In the genomic region with DNA sequence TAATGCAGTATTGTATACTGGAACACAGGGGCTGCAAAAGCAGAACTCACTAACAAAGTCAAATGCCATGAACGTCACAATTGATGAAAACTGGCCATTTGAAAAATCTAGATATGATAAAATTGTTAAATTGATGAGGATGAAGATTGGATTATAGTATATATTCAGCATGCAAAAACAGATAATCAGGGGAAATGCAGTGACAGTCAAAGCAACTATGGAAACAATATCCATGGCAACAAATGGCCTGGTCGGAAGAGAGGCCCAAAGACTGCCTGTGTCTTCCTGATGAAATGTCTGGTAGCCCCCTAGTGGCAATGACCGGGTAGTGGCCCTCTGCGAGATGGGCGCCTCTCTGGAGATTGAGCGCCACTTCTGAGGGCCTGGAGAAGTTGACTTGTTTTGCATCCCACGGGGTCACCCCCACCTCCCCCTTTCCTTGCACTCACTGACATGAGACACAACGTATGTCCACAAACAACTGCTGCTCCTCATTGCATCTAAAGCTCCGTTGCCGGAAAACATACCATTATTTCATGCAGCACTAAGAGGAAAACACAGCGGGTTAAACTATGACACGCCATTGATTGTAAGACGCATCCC, we compare ENCODE assay signal across 8 cellular contexts. TPM values are rescaled to one million over a fixed set of nuclear protein-coding genes. Genes with fewer than 3 reads are reported as not detected.
DNase-seq lines count a peak whose midpoint lies in the region; ATAC-seq and TF ChIP-seq lines count a peak whose summit lies in the region.

No MANE protein-coding gene starts in this region.

- no peak overlapping the region for H3K27ac ChIP-seq in CD4-positive, alpha-beta memory T cell (ENCODE audit: low read depth, low read length)
- no peak overlapping the region for H3K27ac ChIP-seq in lung (ENCODE audit: low read depth in 1 of 2, low read length in 1 of 2)

- POLR2A ChIA-PET in CD4-positive, alpha-beta memory T cell (lab: Charles Lee; ENCODE audit: partially characterized antibody): no interaction called here
- POLR2A ChIA-PET in HEK293T (lab: Yijun Ruan, JAX): no interaction called here

- H3K9me3 Mint-ChIP-seq in CD4-positive, alpha-beta memory T cell: no peaks in the 10 kb centered on the region

- DNase-seq in CD4-positive, alpha-beta memory T cell: peak; percentile 58 to 72 (median 66)
- DNase-seq in HEK293T (ENCODE audit: extremely low spot score): peak; percentile 85
- peak; percentile 13 for DNase-seq in NCI-H774 (lab: John Stamatoyannopoulos, UW)
- peak; percentile 81 to 86 for DNase-seq in activated CD4-positive, alpha-beta T cell treated with anti-CD3 and anti-CD28 coated beads, Interleukin-2, amount 50 U/mL, for 48 hours
- peak; percentile 86 for DNase-seq in ecto neural progenitor cell (ENCODE audit: low spot score)
- DNase-seq in lung (ENCODE audit: low spot score): peak; percentile 81
- peak; percentile 27 for DNase-seq in stimulated activated CD8-positive, alpha-beta memory T cell treated with anti-CD3 and anti-CD28 coated beads, Interleukin-15, amount 100 ng/mL, for 24 hours (ENCODE audit: low read depth)

- no peak overlapping the region for H3K4me3 Mint-ChIP-seq in CD4-positive, alpha-beta memory T cell

- no peaks in the 10 kb centered on the region for H3K27me3 ChIP-seq in CD4-positive, alpha-beta memory T cell (ENCODE audit: insufficient read depth, low read length)
- no peaks in the 10 kb centered on the region for H3K27me3 ChIP-seq in lung (ENCODE audit: control insufficient read depth, insufficient read depth)

- CTCF ChIA-PET in CD4-positive, alpha-beta memory T cell (lab: Charles Lee; ENCODE audit: partially characterized antibody): interaction anchor here (0.8 to 3.6 kb wide), 17 partner anchors 10 to 390 kb away, joined by 3 to 38 read pairs (median 4); a partner anchor contains a TSS
- CTCF ChIA-PET in HEK293T (lab: Yijun Ruan, JAX): interaction anchor here (0.5 to 5.3 kb wide), 9 partner anchors 9 to 1239 kb away, joined by 3 to 37 read pairs (median 3); a partner anchor contains a TSS

- peak; percentile 65 for TF ChIP-seq CTCF in lung (IDR thresholded peaks at IDR 0.05; ENCODE audit: control extremely low read depth, extremely low read depth)

- no peaks in the 10 kb centered on the region for H3K36me3 ChIP-seq in CD4-positive, alpha-beta memory T cell (ENCODE audit: insufficient read depth, low read length)
- H3K36me3 ChIP-seq in lung (ENCODE audit: control insufficient read depth in 2 of 2, insufficient read depth in 2 of 2, low read length in 2 of 2): no peaks in the 10 kb centered on the region

- no peaks in the 10 kb centered on the region for H3K9me3 ChIP-seq in CD4-positive, alpha-beta memory T cell (ENCODE audit: control insufficient read depth in 1 of 2, low read length in 2 of 2)
- no peaks in the 10 kb centered on the region for H3K9me3 ChIP-seq in lung (ENCODE audit: control insufficient read depth in 2 of 2, insufficient read depth in 1 of 2, low read length in 1 of 2)

- peak overlapping the region in 2 of 7 donors; percentile 12 to 17 for H3K27ac Mint-ChIP-seq in CD4-positive, alpha-beta memory T cell

- H3K4me1 Mint-ChIP-seq in CD4-positive, alpha-beta memory T cell: peaks cover 0 to 2% (median 0%) of the 10 kb centered on the region in 4 donors

- WGBS in lung, 2 donors: 45 to 46% methylated on average over 13 of the region's 13 CpGs

- no peak overlapping the region for H3K4me3 ChIP-seq in CD4-positive, alpha-beta memory T cell (ENCODE audit: low read length in 2 of 2)
- no peak overlapping the region for H3K4me3 ChIP-seq in lung

- intact Hi-C loops in CD4-positive, alpha-beta memory T cell (cut with micrococcal nuclease): loop anchor here (1.0 kb wide), 2 partner anchors 18 to 155 kb away; a partner anchor contains a TSS

- H3K36me3 Mint-ChIP-seq in CD4-positive, alpha-beta memory T cell: no peaks in the 10 kb centered on the region

- ATAC-seq in lung (ENCODE audit: insufficient read depth, low FRiP score) (peak; percentile 84), HG03565 (IDR thresholded peaks at IDR 0.05; ENCODE audit: unreplicated experiment) (no peak)

- H3K27me3 Mint-ChIP-seq in CD4-positive, alpha-beta memory T cell: peaks cover 0 to 3% of the 10 kb centered on the region in 2 donors

- H3K4me1 ChIP-seq in CD4-positive, alpha-beta memory T cell (ENCODE audit: insufficient read depth, low read length): no peaks in the 10 kb centered on the region
- peaks cover 0 to 4% of the 10 kb centered on the region in 2 donors for H3K4me1 ChIP-seq in lung (ENCODE audit: control insufficient read depth in 2 of 2, insufficient read depth in 2 of 2, low read length in 2 of 2)

TF ChIP-seq in HEK293T, 16 proteins besides CTCF, POLR2A, EP300 and RAD21:
- TF ChIP-seq, protein P1, sequence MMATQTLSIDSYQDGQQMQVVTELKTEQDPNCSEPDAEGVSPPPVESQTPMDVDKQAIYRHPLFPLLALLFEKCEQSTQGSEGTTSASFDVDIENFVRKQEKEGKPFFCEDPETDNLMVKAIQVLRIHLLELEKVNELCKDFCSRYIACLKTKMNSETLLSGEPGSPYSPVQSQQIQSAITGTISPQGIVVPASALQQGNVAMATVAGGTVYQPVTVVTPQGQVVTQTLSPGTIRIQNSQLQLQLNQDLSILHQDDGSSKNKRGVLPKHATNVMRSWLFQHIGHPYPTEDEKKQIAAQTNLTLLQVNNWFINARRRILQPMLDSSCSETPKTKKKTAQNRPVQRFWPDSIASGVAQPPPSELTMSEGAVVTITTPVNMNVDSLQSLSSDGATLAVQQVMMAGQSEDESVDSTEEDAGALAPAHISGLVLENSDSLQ (IDR thresholded peaks at IDR 0.05): peak; percentile 57; the same call in 1 of the 2 replicates
- TF ChIP-seq ELF4 (IDR thresholded peaks at IDR 0.05): no peak
TF ChIP-seq in HEK293T: peak in this region for 1.

RNA-seq across cellular contexts. Expression of a gene that starts 43.5 kb away (rescaled TPM):
- not detected for total RNA-seq in CD4-positive, alpha-beta memory T cell
- polyA plus RNA-seq in CD4-positive, alpha-beta memory T cell: not detected
- not detected for total RNA-seq in lung
- polyA plus RNA-seq in lung: not detected

RNA-seq across cellular contexts. Expression of a gene that starts 45.8 kb away (rescaled TPM):
- not detected for total RNA-seq in CD4-positive, alpha-beta memory T cell
- polyA plus RNA-seq in CD4-positive, alpha-beta memory T cell: under 1 TPM in 1 of 2 donors, not detected in 1; 0.60 TPM
- 1 to 10 TPM; 1.1 to 2.6 TPM for total RNA-seq in lung
- polyA plus RNA-seq in lung: 10 to 100 TPM in 1 of 2 donors, 1 to 10 TPM in 1; 2.3 to 10.8 TPM

RNA-seq across cellular contexts. Expression of a gene that starts 51.4 kb away (rescaled TPM):
- total RNA-seq in CD4-positive, alpha-beta memory T cell: not detected
- not detected for polyA plus RNA-seq in CD4-positive, alpha-beta memory T cell
- under 1 TPM in 1 of 2 donors, not detected in 1; 0.06 TPM for total RNA-seq in lung
- under 1 TPM; 0.05 to 0.10 TPM for polyA plus RNA-seq in lung

RNA-seq across cellular contexts. Expression of a gene that starts 58.6 kb away (rescaled TPM):
- not detected for total RNA-seq in CD4-positive, alpha-beta memory T cell
- polyA plus RNA-seq in CD4-positive, alpha-beta memory T cell: not detected
- total RNA-seq in lung: under 1 TPM; 0.06 to 0.11 TPM
- under 1 TPM; 0.02 to 0.03 TPM for polyA plus RNA-seq in lung

Comparison
In these comparisons a context has a peak if more than half of its experiments do, and no peak if none do; other contexts are left out.
1. DNase-seq: peak in every context shown above with its lines; median percentile 86 in ecto neural progenitor cell; 85 in HEK293T; 84 in activated CD4-positive, alpha-beta T cell treated with anti-CD3 and anti-CD28 coated beads, Interleukin-2, amount 50 U/mL, for 48 hours; 81 in lung; 66 in CD4-positive, alpha-beta memory T cell; 27 in stimulated activated CD8-positive, alpha-beta memory T cell treated with anti-CD3 and anti-CD28 coated beads, Interleukin-15, amount 100 ng/mL, for 24 hours; 13 in NCI-H774.